In genomic region chr7:104553074-104553473, GRCh38 we compare ENCODE assay signal across 23 cellular contexts.
A peak's percentile ranks its signal among the peaks of the same experiment; 100 is the strongest.
DNase-seq lines count a peak whose midpoint lies in the region; ATAC-seq and TF ChIP-seq lines count a peak whose summit lies in the region.
"Had no signal": no experiment of that assay in that cellular context is flagged by ENCODE, and none has a peak within 500 bp of the region (broad histone marks: within the 10 kb centered on the region; RNA-seq: fewer than 3 reads in every experiment).

No MANE protein-coding gene starts in this region.

- peaks cover 6% of the 10 kb centered on the region for H3K36me3 Mint-ChIP-seq in MCF 10A (ENCODE audit: insufficient read depth, unreplicated experiment)
- peaks cover 5% of the 10 kb centered on the region in 2 donors for H3K36me3 Mint-ChIP-seq in activated naive CD4-positive, alpha-beta T cell treated with anti-CD3 and anti-CD28 coated beads, Interleukin-2, amount 50 U/mL, for 72 hours
- H3K36me3 Mint-ChIP-seq: CD14-positive monocyte; CD8-positive, alpha-beta memory T cell had no signal

- BruUV-seq in MCF 10A (replicated peaks; lab: Mats Ljungman, UMichigan), result no TSS peak

- H3K27me3 ChIP-seq in breast epithelium (no peaks in the 10 kb centered on the region), MG63 (no peaks in the 10 kb centered on the region)
- H3K27me3 ChIP-seq: BE2C; BLaER1 treated with 17β-estradiol and CSF1 and Interleukin-3, amounts not matched to agents 10 nM and 100 nM had no signal

- POLR2A ChIA-PET in MCF 10A (lab: Yijun Ruan, JAX), result interaction anchor here (0.9 to 1.0 kb wide), 2 partner anchors 24 to 75 kb away, joined by 3 to 8 read pairs; no protein-coding TSS in a partner anchor

- no peak overlapping the region for H3K4me3 Mint-ChIP-seq in MCF 10A (ENCODE audit: unreplicated experiment)
- H3K4me3 Mint-ChIP-seq: CD14-positive monocyte; CD4-positive, alpha-beta T cell; CD8-positive, alpha-beta memory T cell had no signal

- TF ChIP-seq CTCF in MCF 10A (IDR thresholded peaks at IDR 0.05; ENCODE audit: unreplicated experiment) (no peak), breast epithelium (IDR thresholded peaks at IDR 0.05) (no peak), fibroblast of mammary gland (conservative IDR thresholded peaks at IDR 0.05; ENCODE audit: control insufficient read depth, insufficient read depth, low read depth, low read length) (no peak), retinal pigment epithelial cell (conservative IDR thresholded peaks at IDR 0.05; ENCODE audit: low read depth, low read length) (no peak)

- CTCF ChIA-PET in MCF 10A (lab: Yijun Ruan, JAX), result interaction anchor here (0.8 kb wide), 1 partner anchor 323 kb away, joined by 6 read pairs; no protein-coding TSS in a partner anchor

- DNase-seq in MCF 10A (ENCODE audit: unreplicated experiment) (peak; percentile 81), breast epithelium (ENCODE audit: low spot score in 2 of 2) (no peak), fibroblast of mammary gland (ENCODE audit: low read depth) (peak; percentile 47), retinal pigment epithelial cell (ENCODE audit: low read depth) (peak; percentile 16), HUDEP-2 (lab: John Stamatoyannopoulos, UW; ENCODE audit: unreplicated experiment in 76 of 76) (no peak), MG63 (no peak)
- no peak for DNase-seq in activated naive CD4-positive, alpha-beta T cell treated with anti-CD3 and anti-CD28 coated beads, Interleukin-2, amount 50 U/mL, for 72 hours (ENCODE audit: low spot score in 2 of 2)
- DNase-seq: AML-193; BE2C; CD4-positive, alpha-beta T cell; CD8-positive, alpha-beta memory T cell; DMS 273 treated with DMSO at 0.1 percent for 48 hours; DMS79; EL; GDM1; GM23248; H7; HCEC 1CT had no signal

- peaks cover 18% of the 10 kb centered on the region for H3K4me1 Mint-ChIP-seq in MCF 10A (ENCODE audit: insufficient read depth, unreplicated experiment)
- H3K4me1 Mint-ChIP-seq: CD14-positive monocyte; CD8-positive, alpha-beta memory T cell had no signal

- H3K36me3 ChIP-seq in breast epithelium (no peaks in the 10 kb centered on the region), urinary bladder (ENCODE audit: insufficient read depth) (no peaks in the 10 kb centered on the region), MG63 (no peaks in the 10 kb centered on the region)
- H3K36me3 ChIP-seq: BE2C; BLaER1 treated with 17β-estradiol and CSF1 and Interleukin-3, amounts not matched to agents 10 nM and 100 nM had no signal

- H3K27ac ChIP-seq in breast epithelium (no peak overlapping the region), urinary bladder (ENCODE audit: low read depth) (peak overlapping the region; percentile 1)
- H3K27ac ChIP-seq: 22Rv1; BLaER1 treated with 17β-estradiol and CSF1 and Interleukin-3, amounts not matched to agents 10 nM and 100 nM; GM23248 had no signal

- ATAC-seq in activated naive CD4-positive, alpha-beta T cell treated with anti-CD3 and anti-CD28 coated beads, Interleukin-2, amount 50 U/mL, for 72 hours, result no peak
- ATAC-seq: GM12878 had no signal

- no peaks in the 10 kb centered on the region for H3K27me3 Mint-ChIP-seq in MCF 10A (ENCODE audit: insufficient read depth, unreplicated experiment)
- H3K27me3 Mint-ChIP-seq: CD4-positive, alpha-beta T cell had no signal

- H3K4me3 ChIP-seq in breast epithelium (no peak overlapping the region), fibroblast of mammary gland (ENCODE audit: control insufficient read depth, low read depth, low read length) (no peak overlapping the region), retinal pigment epithelial cell (ENCODE audit: low read length) (no peak overlapping the region), urinary bladder (ENCODE audit: low read depth, low read length) (no peak overlapping the region), MG63 (no peak overlapping the region)
- H3K4me3 ChIP-seq: BLaER1 treated with 17β-estradiol and CSF1 and Interleukin-3, amounts not matched to agents 10 nM and 100 nM; GM12878; GM23248 had no signal

- H3K27ac Mint-ChIP-seq in MCF 10A (ENCODE audit: low read depth, unreplicated experiment), result peak overlapping the region; percentile 18
- H3K27ac Mint-ChIP-seq in activated naive CD4-positive, alpha-beta T cell treated with anti-CD3 and anti-CD28 coated beads, Interleukin-2, amount 50 U/mL, for 72 hours, result no peak overlapping the region
- H3K27ac Mint-ChIP-seq: CD14-positive monocyte; CD4-positive, alpha-beta T cell; CD8-positive, alpha-beta memory T cell had no signal

- peaks cover 24% of the 10 kb centered on the region for H3K9me3 Mint-ChIP-seq in MCF 10A (ENCODE audit: unreplicated experiment)
- H3K9me3 Mint-ChIP-seq in activated naive CD4-positive, alpha-beta T cell treated with anti-CD3 and anti-CD28 coated beads, Interleukin-2, amount 50 U/mL, for 72 hours, result peaks cover 7 to 32% of the 10 kb centered on the region in 2 donors

- no peak for TF ChIP-seq POLR2A in breast epithelium (IDR thresholded peaks at IDR 0.05)

- intact Hi-C loops in MCF 10A (cut with micrococcal nuclease) (no loop called here), breast epithelium (cut with DNase I; ENCODE audit: low total_unique reads) (no loop called here)

- H3K9me3 ChIP-seq in breast epithelium (peaks cover 0 to 3% of the 10 kb centered on the region in 2 donors), MG63 (no peaks in the 10 kb centered on the region)
- H3K9me3 ChIP-seq: BE2C had no signal

- no peaks in the 10 kb centered on the region for H3K4me1 ChIP-seq in breast epithelium
- no peaks in the 10 kb centered on the region for H3K4me1 ChIP-seq in urinary bladder (ENCODE audit: insufficient read depth)
- H3K4me1 ChIP-seq: BE2C; BLaER1 treated with 17β-estradiol and CSF1 and Interleukin-3, amounts not matched to agents 10 nM and 100 nM had no signal

Comparison
In these comparisons a context has a peak if more than half of its experiments do, and no peak if none do; other contexts are left out.
1. DNase-seq: peak in MCF 10A (single experiment), fibroblast of mammary gland (single experiment) and retinal pigment epithelial cell (single experiment); none in breast epithelium (0 of 2), HUDEP-2 (0 of 76), MG63 (single experiment) and activated naive CD4-positive, alpha-beta T cell treated with anti-CD3 and anti-CD28 coated beads, Interleukin-2, amount 50 U/mL, for 72 hours (0 of 2).